9 cellular contexts compared by ENCODE assay signal in genomic region chr20:46710149-46710913, GRCh38. TPM values are rescaled to one million over a fixed set of nuclear protein-coding genes. Genes with fewer than 3 reads are reported as not detected.
A peak's percentile ranks its signal among the peaks of the same experiment; 100 is the strongest.
DNase-seq lines count a peak whose midpoint lies in the region; ATAC-seq, FAIRE-seq and TF ChIP-seq lines count a peak whose summit lies in the region.
"Had no signal": no experiment of that assay in that cellular context is flagged by ENCODE, and none has a peak within 500 bp of the region (broad histone marks: within the 10 kb centered on the region; RNA-seq: fewer than 3 reads in every experiment).

No MANE protein-coding gene starts in this region.

- WGBS in testis, 2 donors, result 28 to 32% methylated on average over 23 of the region's 23 CpGs

- H3K4me1 ChIP-seq in testis, result peaks cover 19% of the 10 kb centered on the region

- no peak for TF ChIP-seq POLR2A in testis (IDR thresholded peaks at IDR 0.05)

- H3K27me3 Mint-ChIP-seq in activated CD4-positive, alpha-beta T cell treated with anti-CD3 and anti-CD28 coated beads for 36 hours, result peaks cover 63% of the 10 kb centered on the region
- H3K27me3 Mint-ChIP-seq in memory B cell, result peaks cover 33% of the 10 kb centered on the region

- H3K27me3 ChIP-seq in testis, result no peaks in the 10 kb centered on the region

- H3K4me3 Mint-ChIP-seq in activated CD4-positive, alpha-beta T cell treated with anti-CD3 and anti-CD28 coated beads for 36 hours, result peak overlapping the region; percentile 24
- H3K4me3 Mint-ChIP-seq in memory B cell, result peak overlapping the region; percentile 73
- H3K4me3 Mint-ChIP-seq: T-helper 1 cell treated with Interleukin-12 subunit alpha and Interleukin-12 subunit beta and Interleukin-4 antibody, amounts not matched to agents 30 μg/mL and 1 μg/mL, for 36 hours had no signal

- CTCF ChIA-PET in activated CD4-positive, alpha-beta T cell treated with anti-CD3 and anti-CD28 coated beads for 36 hours (lab: Charles Lee), result interaction anchor here (1.0 kb wide), 1 partner anchor 25 kb away, joined by 3 read pairs; no protein-coding TSS in a partner anchor

- DNase-seq in activated CD4-positive, alpha-beta T cell treated with anti-CD3 and anti-CD28 coated beads for 36 hours, result no peak
- no peak for DNase-seq in activated CD4-positive, alpha-beta T cell treated with anti-CD3 and anti-CD28 coated beads for 4 hours
- DNase-seq in cardiac fibroblast (ENCODE audit: low read depth in 2 of 2) (no peak), memory B cell (ENCODE audit: low spot score in 2 of 2) (no peak), testis (no peak), D721Med (ENCODE audit: insufficient read length, low spot score) (no peak)
- no peak for DNase-seq in stimulated activated CD8-positive, alpha-beta memory T cell treated with anti-CD3 and anti-CD28 coated beads, Interleukin-4, amount 100 ng/mL, for 48 hours
- no peak for DNase-seq in NK-92 treated with Interleukin-12 subunit alpha and Interleukin-12 subunit beta, amount 100 ng/mL, for 24 hours (lab: John Stamatoyannopoulos, UW)

- peaks cover 11% of the 10 kb centered on the region for H3K4me1 Mint-ChIP-seq in activated CD4-positive, alpha-beta T cell treated with anti-CD3 and anti-CD28 coated beads for 36 hours
- H3K4me1 Mint-ChIP-seq in memory B cell, result peaks cover 10% of the 10 kb centered on the region

- no peaks in the 10 kb centered on the region for H3K9me3 ChIP-seq in testis

- no peak for ATAC-seq in activated CD4-positive, alpha-beta T cell treated with anti-CD3 and anti-CD28 coated beads for 36 hours
- ATAC-seq in memory B cell (ENCODE audit: low read depth), result no peak

- POLR2A ChIA-PET in activated CD4-positive, alpha-beta T cell treated with anti-CD3 and anti-CD28 coated beads for 36 hours (lab: Charles Lee), result interaction anchor here (0.7 kb wide), 1 partner anchor 8 kb away, joined by 4 read pairs; no protein-coding TSS in a partner anchor

- H3K27ac Mint-ChIP-seq in activated CD4-positive, alpha-beta T cell treated with anti-CD3 and anti-CD28 coated beads for 36 hours, result no peak overlapping the region
- no peak overlapping the region for H3K27ac Mint-ChIP-seq in memory B cell
- H3K27ac Mint-ChIP-seq: T-helper 1 cell treated with Interleukin-12 subunit alpha and Interleukin-12 subunit beta and Interleukin-4 antibody, amounts not matched to agents 30 μg/mL and 1 μg/mL, for 36 hours had no signal

- H3K27ac ChIP-seq in testis, result peak overlapping the region; percentile 66 to 79

- TF ChIP-seq CTCF in cardiac fibroblast (IDR thresholded peaks at IDR 0.05; ENCODE audit: low read depth, low read length), result no peak
- TF ChIP-seq CTCF in testis (IDR thresholded peaks at IDR 0.05), result no peak
- TF ChIP-seq CTCF in D721Med (IDR thresholded peaks at IDR 0.05; ENCODE audit: insufficient read depth, missing control alignments), result no peak

- H3K36me3 ChIP-seq in testis (ENCODE audit: low read depth, missing control alignments), result no peaks in the 10 kb centered on the region

- intact Hi-C loops in activated CD4-positive, alpha-beta T cell treated with anti-CD3 and anti-CD28 coated beads for 36 hours (cut with DNase I, micrococcal nuclease), result no loop called here
- intact Hi-C loops in testis (cut with DNase I; ENCODE audit: low total_unique reads), result no loop called here

- H3K36me3 Mint-ChIP-seq in activated CD4-positive, alpha-beta T cell treated with anti-CD3 and anti-CD28 coated beads for 36 hours (ENCODE audit: low read depth), result no peaks in the 10 kb centered on the region
- no peaks in the 10 kb centered on the region for H3K36me3 Mint-ChIP-seq in memory B cell

- FAIRE-seq in D721Med (lab: Jason Lieb, UNC), result no peak

- H3K4me3 ChIP-seq in cardiac fibroblast (replicated peaks in 1 of 2; ENCODE audit: low read depth in 2 of 2, low read length in 2 of 2) (peak overlapping the region; percentile 67 to 69), testis (peak overlapping the region; percentile 69 to 75)

- H3K9me3 Mint-ChIP-seq in activated CD4-positive, alpha-beta T cell treated with anti-CD3 and anti-CD28 coated beads for 36 hours (ENCODE audit: low read depth), result peaks cover 6% of the 10 kb centered on the region
- H3K9me3 Mint-ChIP-seq in memory B cell, result peaks cover 3% of the 10 kb centered on the region
- H3K9me3 Mint-ChIP-seq: T-helper 1 cell treated with Interleukin-12 subunit alpha and Interleukin-12 subunit beta and Interleukin-4 antibody, amounts not matched to agents 30 μg/mL and 1 μg/mL, for 36 hours had no signal

RNA-seq across cellular contexts. Expression of gene SLC2A10, which starts 0.9 kb away (rescaled TPM):
- total RNA-seq in activated CD4-positive, alpha-beta T cell treated with anti-CD3 and anti-CD28 coated beads for 36 hours, result not detected
- total RNA-seq in testis, result 10 to 100 TPM; 12.0 to 12.2 TPM
- polyA plus RNA-seq in testis (ENCODE audit: insufficient read depth, low read depth, low replicate concordance), result 4.8 TPM

RNA-seq across cellular contexts. Expression of gene TP53RK, which starts 21.1 kb away (rescaled TPM):
- total RNA-seq in activated CD4-positive, alpha-beta T cell treated with anti-CD3 and anti-CD28 coated beads for 36 hours, result 10 to 100 TPM; 11.2 to 12.1 TPM
- total RNA-seq in testis, result 10 to 100 TPM; 23.4 to 25.8 TPM
- 20.9 TPM for polyA plus RNA-seq in testis (ENCODE audit: insufficient read depth, low read depth, low replicate concordance)

RNA-seq across cellular contexts. Expression of gene SLC13A3, which starts 59.1 kb away (rescaled TPM):
- total RNA-seq in activated CD4-positive, alpha-beta T cell treated with anti-CD3 and anti-CD28 coated beads for 36 hours, result under 1 TPM; 0.07 TPM
- 1 to 10 TPM; 3.2 to 4.1 TPM for total RNA-seq in testis
- polyA plus RNA-seq in testis (ENCODE audit: insufficient read depth, low read depth, low replicate concordance), result 9.1 TPM

Comparison
In these comparisons a context has a peak if more than half of its experiments do, and no peak if none do; other contexts are left out.
1. RNA of gene SLC2A10, which starts 0.9 kb away (total RNA-seq): 12.0 to 12.2 TPM in testis; not detected in activated CD4-positive, alpha-beta T cell treated with anti-CD3 and anti-CD28 coated beads for 36 hours; every median in the first group is over 10 times any median in the second.